In genomic region chr10:132993271-132994260, GRCh38 we compare ENCODE assay signal across 17 cellular contexts. TPM values are rescaled to one million over a fixed set of nuclear protein-coding genes. Genes with fewer than 3 reads are reported as not detected.
DNase-seq lines count a peak whose midpoint lies in the region; ATAC-seq and TF ChIP-seq lines count a peak whose summit lies in the region.
"Had no signal": no experiment of that assay in that cellular context is flagged by ENCODE, and none has a peak within 500 bp of the region (broad histone marks: within the 10 kb centered on the region; RNA-seq: fewer than 3 reads in every experiment).

No MANE protein-coding gene starts in this region.

- no peaks in the 10 kb centered on the region for H3K36me3 ChIP-seq in right atrium auricular region
- H3K36me3 ChIP-seq in gastroesophageal sphincter: no peaks in the 10 kb centered on the region
- no peaks in the 10 kb centered on the region for H3K36me3 ChIP-seq in osteoblast (ENCODE audit: insufficient read depth, low read length)
- no peaks in the 10 kb centered on the region for H3K36me3 ChIP-seq in upper lobe of right lung
- H3K36me3 ChIP-seq: ascending aorta had no signal

- intact Hi-C loops in Right ventricle myocardium inferior (cut with DNase I): no loop called here
- intact Hi-C loops in upper lobe of right lung (cut with DNase I): no loop called here

- H3K27me3 ChIP-seq in right atrium auricular region (no peaks in the 10 kb centered on the region), gastroesophageal sphincter (peaks cover 33% of the 10 kb centered on the region), osteoblast (ENCODE audit: insufficient read depth, low read length) (peaks cover 5% of the 10 kb centered on the region), upper lobe of right lung (peaks cover 17% of the 10 kb centered on the region)
- H3K27me3 ChIP-seq: ascending aorta had no signal

- peak overlapping the region; percentile 93 for H2AFZ ChIP-seq in osteoblast (ENCODE audit: low read length)

- no peak for TF ChIP-seq POLR2A in gastroesophageal sphincter (IDR thresholded peaks at IDR 0.05)

- no peaks in the 10 kb centered on the region for H3K79me2 ChIP-seq in osteoblast (ENCODE audit: insufficient read depth, low read length)

- ATAC-seq in Right ventricle myocardium inferior: no peak
- ATAC-seq in gastroesophageal sphincter: no peak
- no peak for ATAC-seq in upper lobe of right lung
- ATAC-seq: PC-3; stimulated activated effector memory CD8-positive, alpha-beta T cell treated with anti-CD3 and anti-CD28 coated beads, Interleukin-12 subunit alpha, Interleukin-12 subunit beta, amount 100 ng/mL, for 72 hours had no signal

- no peak for TF ChIP-seq EP300 in gastroesophageal sphincter (IDR thresholded peaks at IDR 0.05)

- 90 to 92% methylated on average over 16 to 25 of the region's 46 CpGs for WGBS in gastroesophageal sphincter (ENCODE audit: low coverage in 1 of 2), 2 donors

- H3K4me3 ChIP-seq in right atrium auricular region: peak overlapping the region in 1 of 2 donors; percentile 47
- peak overlapping the region; percentile 12 to 45 for H3K4me3 ChIP-seq in gastroesophageal sphincter
- peak overlapping the region; percentile 68 for H3K4me3 ChIP-seq in osteoblast (ENCODE audit: insufficient read depth, low read length)
- H3K4me3 ChIP-seq in upper lobe of right lung: peak overlapping the region; percentile 39
- H3K4me3 ChIP-seq: SK-N-MC had no signal

- DNase-seq in Right ventricle myocardium inferior (ENCODE audit: missing footprints) (peak; percentile 43), right atrium auricular region (ENCODE audit: low spot score) (no peak), osteoblast (ENCODE audit: insufficient read length, low spot score, missing footprints) (no peak), upper lobe of right lung (no peak), DMS79 treated with DMSO at 0.1 percent for 48 hours (lab: John Stamatoyannopoulos, UW) (no peak), NCI-H1694 treated with DMSO at 0.1 percent for 48 hours (lab: John Stamatoyannopoulos, UW) (no peak), NCI-H345 treated with DMSO at 0.1 percent for 48 hours (lab: John Stamatoyannopoulos, UW; ENCODE audit: unreplicated experiment) (no peak)
- DNase-seq: activated CD4-positive, alpha-beta T cell treated with anti-CD3 and anti-CD28 coated beads, Interleukin-2, amount 10 ng/mL, durations not matched to agents 7 days and 5 days; activated naive CD4-positive, alpha-beta T cell; C1 segment of cervical spinal cord; NCI-H1092 treated with DMSO at 0.1 percent for 48 hours; NCI-H526 treated with DMSO at 0.1 percent for 48 hours; PC-3 had no signal

- no peak for TF ChIP-seq CTCF in right atrium auricular region (IDR thresholded peaks at IDR 0.05)
- TF ChIP-seq CTCF in gastroesophageal sphincter (IDR thresholded peaks at IDR 0.05): no peak
- TF ChIP-seq CTCF in osteoblast (IDR thresholded peaks at IDR 0.05; ENCODE audit: extremely low read depth, low read depth, low read length): no peak
- no peak for TF ChIP-seq CTCF in upper lobe of right lung (IDR thresholded peaks at IDR 0.05)

- no peaks in the 10 kb centered on the region for H4K20me1 ChIP-seq in osteoblast (ENCODE audit: insufficient read depth, low read length)

- H3K9me3 ChIP-seq in right atrium auricular region: no peaks in the 10 kb centered on the region
- no peaks in the 10 kb centered on the region for H3K9me3 ChIP-seq in gastroesophageal sphincter
- no peaks in the 10 kb centered on the region for H3K9me3 ChIP-seq in osteoblast (ENCODE audit: low read depth, low read length)
- H3K9me3 ChIP-seq in upper lobe of right lung: no peaks in the 10 kb centered on the region
- H3K9me3 ChIP-seq: ascending aorta had no signal

- H3K4me1 ChIP-seq in right atrium auricular region: no peaks in the 10 kb centered on the region
- no peaks in the 10 kb centered on the region for H3K4me1 ChIP-seq in gastroesophageal sphincter
- no peaks in the 10 kb centered on the region for H3K4me1 ChIP-seq in osteoblast (ENCODE audit: insufficient read depth, low read length)
- no peaks in the 10 kb centered on the region for H3K4me1 ChIP-seq in upper lobe of right lung
- H3K4me1 ChIP-seq: ascending aorta had no signal

- H3K4me2 ChIP-seq in osteoblast (ENCODE audit: insufficient read depth, low read length): peak overlapping the region; percentile 69

- H3K27ac ChIP-seq in right atrium auricular region: no peak overlapping the region
- H3K27ac ChIP-seq in gastroesophageal sphincter: no peak overlapping the region
- no peak overlapping the region for H3K27ac ChIP-seq in osteoblast (ENCODE audit: low read depth, low read length)
- no peak overlapping the region for H3K27ac ChIP-seq in upper lobe of right lung
- H3K27ac ChIP-seq: ascending aorta, SK-N-MC had no signal

RNA-seq across cellular contexts. Expression of gene CFAP46, which starts 51.2 kb away (rescaled TPM):
- total RNA-seq in Right ventricle myocardium inferior (0.57 TPM), right atrium auricular region (1 to 10 TPM in 1 of 2 donors, under 1 TPM in 1; 0.35 to 1.5 TPM), gastroesophageal sphincter (1 to 10 TPM in 1 of 4 donors, under 1 TPM in 2, not detected in 1; 0.27 to 2.2 (median 0.30) TPM), osteoblast (under 0.01 and 0.29 TPM in 2 replicates), upper lobe of right lung (0.52 TPM)
- total RNA-seq: activated CD4-positive, alpha-beta T cell treated with anti-CD3 and anti-CD28 coated beads, Interleukin-2, amount 10 ng/mL, durations not matched to agents 7 days and 5 days; ascending aorta had no signal
